ENCODE assay signal across 2 cellular contexts in genomic region chr3:113890256-113890900, GRCh38.
TF ChIP-seq lines count a peak whose summit lies in the region.

No MANE protein-coding gene starts in this region.

TF ChIP-seq in HEK293T, 16 proteins besides CTCF, POLR2A, EP300 and RAD21:
- TF ChIP-seq FOXM1 (IDR thresholded peaks at IDR 0.05; ENCODE audit: borderline replicate concordance) (no peak), FOXK2 (IDR thresholded peaks at IDR 0.05) (no peak), ZNF384 (IDR thresholded peaks at IDR 0.05) (no peak)
TF ChIP-seq in HEK293T: peak in this region for 0.

TF ChIP-seq in HepG2, 621 proteins besides CTCF, POLR2A, EP300 and RAD21 (continued from another document):
- TF ChIP-seq ZFP1 (CRISPR knock-in tag; IDR thresholded peaks at IDR 0.05): no peak
- TF ChIP-seq SMC3 (IDR thresholded peaks at IDR 0.05; ENCODE audit: low read length): peak; percentile 41; the same call in 1 of the 2 replicates
